21 cellular contexts compared by ENCODE assay signal in the genomic region with DNA sequence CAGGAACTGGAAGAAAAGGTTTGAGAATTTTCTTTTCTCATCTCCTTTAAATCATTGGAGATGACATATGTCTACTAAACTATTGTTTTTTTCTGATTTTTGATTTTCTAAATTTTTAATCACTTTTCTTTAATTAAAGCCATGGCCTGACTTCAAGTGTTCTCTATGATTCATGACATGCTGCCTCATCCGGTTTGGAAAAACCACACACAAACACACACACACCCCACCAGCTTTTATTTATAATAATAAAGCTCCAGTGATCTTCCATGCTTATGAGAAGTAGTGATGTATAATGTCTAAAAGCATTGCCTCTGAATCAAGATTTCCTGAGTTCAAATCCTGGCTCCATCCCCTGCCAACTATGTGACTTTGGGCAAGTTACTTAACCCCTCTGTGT.
"Had no signal": no experiment of that assay in that cellular context is flagged by ENCODE, and none has a peak within 500 bp of the region (broad histone marks: within the 10 kb centered on the region; RNA-seq: fewer than 3 reads in every experiment).

No MANE protein-coding gene starts in this region.

- H3K9me3 Mint-ChIP-seq: IgD-negative memory B cell had no signal

- H3K4me3 ChIP-seq: K562 had no signal

- FAIRE-seq: HTR-8/SVneo, K562 had no signal

- DNase-seq: Kasumi-1, MM.1S, NCI-H1092 treated with DMSO at 0.1 percent for 48 hours, NCI-H1436, NCI-H187, NCI-H2029, NCI-H2081 treated with DMSO at 0.1 percent for 48 hours, NCI-H2171, NCI-H226, NCI-H446, NCI-H510A, NCI-H524 treated with DMSO at 0.1 percent for 48 hours, NCI-H69, NCI-H774, PC-3, SHP77, SK-N-SH had no signal

- H3K4me1 Mint-ChIP-seq: IgD-negative memory B cell had no signal

- H3K4me3 Mint-ChIP-seq: IgD-negative memory B cell had no signal

- ATAC-seq: K562, Panc1, PC-3 had no signal

- H3K27ac Mint-ChIP-seq: IgD-negative memory B cell had no signal
